In the genomic region with DNA sequence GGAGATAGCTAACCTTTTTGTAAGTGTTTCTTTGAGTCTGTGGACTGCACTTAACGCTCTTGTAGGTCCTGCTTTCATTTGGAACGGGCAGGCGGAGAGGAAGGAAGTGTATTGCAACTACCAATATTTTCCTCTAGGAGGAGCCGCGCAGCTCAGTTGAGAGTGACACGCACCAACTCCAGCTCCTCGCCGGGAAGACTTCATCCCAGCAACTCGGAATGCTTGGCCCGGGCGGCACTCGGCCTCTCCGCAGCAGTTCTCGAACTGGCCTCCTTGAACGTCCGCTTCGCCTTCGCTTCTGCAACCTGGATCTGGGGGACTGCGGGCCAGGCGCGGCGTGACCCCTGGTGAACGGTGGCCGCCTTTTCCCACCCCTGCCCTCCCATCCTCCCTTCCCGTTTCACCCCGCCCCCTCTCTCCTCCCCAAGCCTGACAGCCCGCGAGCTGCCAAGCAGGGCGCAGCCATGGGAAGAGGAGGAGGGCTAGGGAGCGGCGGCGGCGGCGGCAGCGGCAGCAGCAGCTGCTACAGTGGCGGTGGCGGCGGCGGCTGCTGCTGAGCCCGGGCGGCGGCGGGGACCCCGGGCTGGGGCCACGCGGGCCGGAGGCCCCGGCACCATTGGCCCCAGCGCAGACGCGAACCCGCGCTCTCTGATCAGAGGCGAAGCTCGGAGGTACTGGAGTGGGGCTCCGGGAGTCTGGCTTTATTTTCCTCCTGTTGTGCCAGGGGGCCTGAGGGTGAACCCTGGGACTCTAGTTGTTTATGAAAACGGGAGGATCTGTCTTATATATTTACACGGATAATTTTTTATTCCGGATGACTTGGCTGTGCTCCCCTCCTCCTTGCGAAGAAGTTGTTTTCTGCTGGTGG, we compare ENCODE assay signal across 7 cellular contexts. TPM values are rescaled to one million over a fixed set of nuclear protein-coding genes. Genes with fewer than 3 reads are reported as not detected.
DNase-seq lines count a peak whose midpoint lies in the region; ATAC-seq, FAIRE-seq and TF ChIP-seq lines count a peak whose summit lies in the region.

GHR (plus strand) TSS at position 155 of the 868 bp plus-strand sequence. CDS start 142,436 bp downstream, outside the sequence.

- H3K9me2 ChIP-seq in GM23338 (ENCODE audit: insufficient read depth) = peaks cover 6% of the 10 kb centered on the region; the same call in 1 of the 2 replicates

- H3K36me3 Mint-ChIP-seq in GM23338 (ENCODE audit: low read depth) = peaks cover 1% of the 10 kb centered on the region; the same call in 2 of the 3 replicates

- no peak within 1 kb of the TSS for H4K91ac ChIP-seq in H1 (replicated peaks; ENCODE audit: insufficient read length, low read length)

- peak; percentile 58 to 69 for TF ChIP-seq RAD21 in H1 (IDR thresholded peaks at IDR 0.05 in 1 of 2, conservative IDR thresholded peaks at IDR 0.05 in 1 of 2; ENCODE audit: low read depth in 2 of 2, low read length in 2 of 2)
- TF ChIP-seq RAD21 in liver (IDR thresholded peaks at IDR 0.05) = peak; percentile 86 to 88

- H3F3A ChIP-seq in GM23338 (replicated peaks; ENCODE audit: low read depth) = no peaks in the 10 kb centered on the region

- POLR2A ChIA-PET in GM10248 (lab: Yijun Ruan, JAX) = no interaction called here
- POLR2A ChIA-PET in H1 (lab: Charles Lee; ENCODE audit: partially characterized antibody) = interaction anchor here (0.6 kb wide), 2 partner anchors 40 to 346 kb away, joined by 3 to 4 read pairs; no protein-coding TSS in a partner anchor

- TF ChIP-seq EP300 in H1 (IDR thresholded peaks at IDR 0.05; ENCODE audit: borderline replicate concordance in 1 of 2, low read depth in 2 of 2, low read length in 2 of 2) = no peak

- peaks cover 10% of the 10 kb centered on the region for H3K23me2 ChIP-seq in H1 (ENCODE audit: low read depth, low read length)

- peak within 1 kb of the TSS; percentile 92 for H3K4me2 ChIP-seq in GM23338
- peak within 1 kb of the TSS; percentile 86 to 98 for H3K4me2 ChIP-seq in H1 (ENCODE audit: insufficient read depth in 1 of 2, low read depth in 2 of 2, low read length in 2 of 2)

- no peak within 1 kb of the TSS for H2BK15ac ChIP-seq in H1 (ENCODE audit: low read length)

- H3K23ac ChIP-seq in H1 (ENCODE audit: insufficient read length) = no peak within 1 kb of the TSS

- H2AFZ ChIP-seq in GM23338 (peak within 1 kb of the TSS; percentile 97), H1 (ENCODE audit: low read length) (peak within 1 kb of the TSS; percentile 93; the same call in 1 of the 2 replicates)

- no peak within 1 kb of the TSS for H2AK5ac ChIP-seq in H1 (ENCODE audit: low read depth, low read length)

- FAIRE-seq in H1 (lab: Jason Lieb, UNC) = no peak

- H3K9me3 ChIP-seq in MG63 (no peaks in the 10 kb centered on the region), H1 (ENCODE audit: insufficient read depth in 2 of 2, low read depth in 1 of 2, low read length in 1 of 2) (no peaks in the 10 kb centered on the region), liver (ENCODE audit: control insufficient read depth in 4 of 4, low read length in 3 of 4) (no peaks in the 10 kb centered on the region)

- no peak within 1 kb of the TSS for H3K27ac Mint-ChIP-seq in GM23338
- H3K27ac Mint-ChIP-seq in stimulated activated naive CD8-positive, alpha-beta T cell treated with anti-CD3 and anti-CD28 coated beads, Interleukin-15, amount 100 ng/mL, for 72 hours = peak within 1 kb of the TSS in 1 of 2 donors; percentile 39

- H3K36me3 ChIP-seq in GM23338 (ENCODE audit: insufficient read depth) = no peaks in the 10 kb centered on the region
- H3K36me3 ChIP-seq in MG63 = no peaks in the 10 kb centered on the region
- no peaks in the 10 kb centered on the region for H3K36me3 ChIP-seq in H1 (ENCODE audit: control insufficient read depth in 2 of 4, insufficient read depth in 4 of 4, low read length in 3 of 4)
- H3K36me3 ChIP-seq in liver (ENCODE audit: control insufficient read depth in 4 of 4, insufficient read depth in 3 of 4, low read depth in 1 of 4, low read length in 3 of 4) = no peaks in the 10 kb centered on the region

- TF ChIP-seq CTCF in GM10248 (IDR thresholded peaks at IDR 0.05; ENCODE audit: control extremely low read depth, extremely low read depth, low read depth, missing control alignments) = peak; percentile 48
- TF ChIP-seq CTCF in GM23338 (conservative IDR thresholded peaks at IDR 0.05; ENCODE audit: low read depth in 2 of 2) = peak; percentile 59 to 60
- TF ChIP-seq CTCF in H1 (IDR thresholded peaks at IDR 0.05; ENCODE audit: control extremely low read depth in 1 of 3, insufficient read depth in 1 of 3, low read depth in 1 of 3, low read length in 3 of 3) = peak; percentile 60 to 82 (median 64)
- peak; percentile 87 for TF ChIP-seq CTCF in liver (IDR thresholded peaks at IDR 0.05; ENCODE audit: low read depth, low read length, missing input control)

- 3% methylated on average over 22 of the region's 60 CpGs; no CpG with 5 or more reads in 1 of the 2 experiments for WGBS in H1 (ENCODE audit: extremely low coverage in 1 of 2, insufficient coverage in 1 of 2, insufficient read length in 1 of 2, insufficient replicate concordance in 2 of 2, low coverage in 1 of 2, low lambda C conversion rate in 2 of 2, missing lambda C conversion rate in 1 of 2), 2 experiments
- 1% methylated on average over 60 of the region's 60 CpGs for WGBS in liver

- H3K27ac ChIP-seq in GM23338 (ENCODE audit: low read depth) (no peak within 1 kb of the TSS), H1 (ENCODE audit: low read depth, low read length) (no peak within 1 kb of the TSS), liver (ENCODE audit: low read depth in 1 of 2, low read length in 2 of 2) (peak within 1 kb of the TSS; percentile 55 to 83)

- H3K14ac ChIP-seq in H1 (ENCODE audit: insufficient read length) = no peak within 1 kb of the TSS

- no peaks in the 10 kb centered on the region for H3K4me1 Mint-ChIP-seq in GM23338
- H3K4me1 Mint-ChIP-seq in stimulated activated naive CD8-positive, alpha-beta T cell treated with anti-CD3 and anti-CD28 coated beads, Interleukin-15, amount 100 ng/mL, for 72 hours = no peaks in the 10 kb centered on the region

- ATAC-seq in GM23338 = peak; percentile 87
- peak; percentile 73 for ATAC-seq in stimulated activated naive CD8-positive, alpha-beta T cell treated with anti-CD3 and anti-CD28 coated beads, Interleukin-15, amount 100 ng/mL, for 72 hours

- H3K4me1 ChIP-seq in GM23338 (ENCODE audit: insufficient read depth) (0 out of 2 replicates have a peak, but pooled peaks cover 5% of the 10 kb centered on the region), H1 (replicated peaks in 1 of 4; ENCODE audit: control insufficient read depth in 3 of 4, insufficient read depth in 4 of 4, low read length in 3 of 4) (peaks cover 0 to 10% (median 4%) of the 10 kb centered on the region in 4 experiments; a peak in 4 of 7 replicates), liver (ENCODE audit: control insufficient read depth in 4 of 4, insufficient read depth in 4 of 4, low read length in 3 of 4) (peaks cover 0 to 49% (median 28%) of the 10 kb centered on the region in 4 donors)

- H4K5ac ChIP-seq in H1 (ENCODE audit: insufficient read length, low read depth, low read length) = no peak within 1 kb of the TSS

- H3K4me3 ChIP-seq in GM23338 (peak within 1 kb of the TSS; percentile 71), MG63 (peak within 1 kb of the TSS; percentile 58), H1 (ENCODE audit: extremely low read depth in 1 of 4, insufficient read depth in 2 of 4, low read depth in 3 of 4, low read length in 4 of 4) (peak within 1 kb of the TSS; percentile 47 to 78 (median 53)), liver (ENCODE audit: low read depth in 1 of 3, low read length in 3 of 3) (peak within 1 kb of the TSS; percentile 86 to 92 (median 88))

- H3K27me3 Mint-ChIP-seq in GM23338 (ENCODE audit: insufficient read depth, low read depth, poor library complexity) = no peaks in the 10 kb centered on the region
- H3K27me3 Mint-ChIP-seq in stimulated activated naive CD8-positive, alpha-beta T cell treated with anti-CD3 and anti-CD28 coated beads, Interleukin-15, amount 100 ng/mL, for 72 hours = peaks cover 32% of the 10 kb centered on the region

- H4K20me1 ChIP-seq in GM23338 (replicated peaks; ENCODE audit: insufficient read depth) = no peaks in the 10 kb centered on the region
- no peaks in the 10 kb centered on the region for H4K20me1 ChIP-seq in H1 (replicated peaks in 1 of 2; ENCODE audit: control insufficient read depth in 1 of 2, insufficient read depth in 2 of 2, low read length in 2 of 2)

- DNase-seq in GM10248 (ENCODE audit: extremely low spot score) = peak; percentile 51
- DNase-seq in GM23338 (ENCODE audit: low spot score) = peak; percentile 93
- DNase-seq in MG63 = peak; percentile 85
- peak; percentile 62 for DNase-seq in SKM-1 (lab: John Stamatoyannopoulos, UW; ENCODE audit: unreplicated experiment)
- peak; percentile 67 to 83 for DNase-seq in H1 (ENCODE audit: low read depth in 1 of 2, low spot score in 2 of 2)
- peak; percentile 21 to 23 for DNase-seq in stimulated activated naive CD8-positive, alpha-beta T cell treated with anti-CD3 and anti-CD28 coated beads, Interleukin-15, amount 100 ng/mL, for 72 hours

- TF ChIP-seq POLR2A in H1 (IDR thresholded peaks at IDR 0.05; ENCODE audit: control extremely low read depth in 1 of 2, low read depth in 2 of 2, low read length in 2 of 2) = no peak

- H2BK120ac ChIP-seq in H1 (replicated peaks; ENCODE audit: low read depth, low read length) = no peak within 1 kb of the TSS

- H3K79me2 ChIP-seq in GM23338 (replicated peaks; ENCODE audit: insufficient read depth) (no peaks in the 10 kb centered on the region), H1 (ENCODE audit: control insufficient read depth in 1 of 2, insufficient read depth in 2 of 2, low read length in 2 of 2) (no peaks in the 10 kb centered on the region)

- H2BK12ac ChIP-seq in H1 (ENCODE audit: low read depth, low read length) = 0 out of 2 replicates have a peak within 1 kb of the TSS, but pooled peaks have one; percentile 11

- H3K27me3 ChIP-seq in GM23338 (ENCODE audit: insufficient read depth) = peaks cover 29% of the 10 kb centered on the region
- 0 out of 2 replicates have a peak, but pooled peaks cover 2% of the 10 kb centered on the region for H3K27me3 ChIP-seq in MG63
- H3K27me3 ChIP-seq in H1 (replicated peaks in 1 of 4; ENCODE audit: control insufficient read depth in 3 of 4, extremely low read depth in 1 of 4, insufficient read depth in 3 of 4, low read length in 3 of 4) = peaks cover 0 to 19% (median 16%) of the 10 kb centered on the region in 4 experiments; a peak in 6 of 7 replicates
- H3K27me3 ChIP-seq in liver (ENCODE audit: control insufficient read depth in 4 of 4, insufficient read depth in 4 of 4, low read length in 3 of 4) = no peaks in the 10 kb centered on the region

- H3K9me3 Mint-ChIP-seq in GM23338 = peaks cover 19% of the 10 kb centered on the region
- no peaks in the 10 kb centered on the region for H3K9me3 Mint-ChIP-seq in stimulated activated naive CD8-positive, alpha-beta T cell treated with anti-CD3 and anti-CD28 coated beads, Interleukin-15, amount 100 ng/mL, for 72 hours

- no peak within 1 kb of the TSS for H2BK20ac ChIP-seq in H1 (ENCODE audit: low read length)

- no peak within 1 kb of the TSS; a peak in 1 of 7 replicates for H3K9ac ChIP-seq in H1 (replicated peaks in 1 of 4; ENCODE audit: extremely low read depth in 1 of 4, low read depth in 3 of 4, low read length in 3 of 4)
- H3K9ac ChIP-seq in liver (ENCODE audit: low read depth in 1 of 2, low read length in 2 of 2) = peak within 1 kb of the TSS; percentile 32 to 79

- no peaks in the 10 kb centered on the region for H3K79me1 ChIP-seq in H1 (ENCODE audit: low read depth, low read length)

- CTCF ChIA-PET in GM10248 (lab: Yijun Ruan, JAX) = interaction anchor here (0.6 to 1.5 kb wide), 7 partner anchors 15 to 338 kb away, joined by 3 to 5 read pairs (median 3); no protein-coding TSS in a partner anchor
- CTCF ChIA-PET in H1 (lab: Charles Lee; ENCODE audit: partially characterized antibody) = interaction anchor here (0.6 to 2.7 kb wide), 36 partner anchors 10 to 567 kb away, joined by 3 to 26 read pairs (median 4); partner anchors contain the start of gene CCDC152

- no peak within 1 kb of the TSS for H3K4me3 Mint-ChIP-seq in GM23338
- H3K4me3 Mint-ChIP-seq in stimulated activated naive CD8-positive, alpha-beta T cell treated with anti-CD3 and anti-CD28 coated beads, Interleukin-15, amount 100 ng/mL, for 72 hours = no peak within 1 kb of the TSS

- peak within 1 kb of the TSS; percentile 90; the same call in 1 of the 2 replicates for H3K18ac ChIP-seq in H1 (ENCODE audit: extremely low read depth, low read length)

- no peak within 1 kb of the TSS for H2BK5ac ChIP-seq in H1 (ENCODE audit: low read depth, low read length)

- H3K4ac ChIP-seq in H1 (replicated peaks; ENCODE audit: insufficient read length, low read depth, low read length) = no peak within 1 kb of the TSS

- no peak within 1 kb of the TSS for H3K56ac ChIP-seq in H1 (replicated peaks; ENCODE audit: insufficient read length, low read depth, low read length)

- H4K8ac ChIP-seq in H1 (ENCODE audit: extremely low read depth, insufficient read depth, low read length) = no peak within 1 kb of the TSS

RNA-seq across cellular contexts. Expression of gene GHR, which starts in this region (rescaled TPM):
- total RNA-seq in GM23338 (2014; rRNA removed; shearing (Covaris generic)) = 0.39 and 1.9 TPM in 2 replicates
- polyA plus RNA-seq in GM23338 (2016; fragmentation: Nextera tagmentation; extraction: Ambion mirVana) (0.09 and 0.21 TPM in 2 replicates), H1 (2011; rRNA removed) (0.09 and 0.15 TPM in 2 replicates), liver (10 to 100 TPM; 15.7 to 26.0 TPM)
- 0.95 and 3.4 TPM in 2 replicates for total RNA-seq in MG63 (2014; rRNA removed; shearing (Covaris generic); ENCODE audit: low replicate concordance)
- total RNA-seq in H1 (2021; fragmentation: NEBNext Ultra II Directional; extraction: Animal tissue kit (Norgen Biotek cat#: 25700)) = 0.19 and 0.27 TPM in 2 replicates
- 0.17 TPM for polyA plus RNA-seq in H1 (2011; cell fraction: cytosol; rRNA removed)
- not detected for polyA plus RNA-seq in H1 (2011; cell fraction: nucleus; rRNA removed)
- polyA plus RNA-seq in H1 (2012, experiment 1 of 2) = 0.17 to 0.48 TPM (median 0.22 TPM) in 4 replicates
- 0.04 TPM for polyA plus RNA-seq in H1 (2012, experiment 2 of 2)
- 0.24 TPM for polyA plus RNA-seq in H1 (2013, experiment 1 of 2)
- 0.33 TPM for polyA plus RNA-seq in H1 (2013, experiment 2 of 2)
- polyA minus RNA-seq in H1 (2011; rRNA and poly(A)+ RNA removed) = 0.41 and 1.1 TPM in 2 replicates
- polyA minus RNA-seq in H1 (2011; cell fraction: cytosol; rRNA and poly(A)+ RNA removed) = not detected
- polyA minus RNA-seq in H1 (2011; cell fraction: nucleus; rRNA and poly(A)+ RNA removed) = 0.90 TPM
- 100 to 1,000 TPM in 1 of 2 donors, 1 to 10 TPM in 1; 6.6 to 104 TPM for total RNA-seq in liver

Comparison
In these comparisons a context has a peak if more than half of its experiments do, and no peak if none do; other contexts are left out.
1. RNA of gene GHR (polyA plus RNA-seq): 15.7 to 26.0 TPM in liver; 0.09 to 0.21 TPM in GM23338 and 0.04 to 0.48 TPM in H1; every median in the first group is over 10 times any median in the second.
2. DNase-seq: peak in every context shown above with its lines; median percentile 93 in GM23338; 85 in MG63; 75 in H1; 62 in SKM-1; 51 in GM10248; 22 in stimulated activated naive CD8-positive, alpha-beta T cell treated with anti-CD3 and anti-CD28 coated beads, Interleukin-15, amount 100 ng/mL, for 72 hours.
3. H3K27ac ChIP-seq: peak in liver (2 of 2); none in GM23338 (single experiment) and H1 (single experiment).
4. H3K9ac ChIP-seq: peak in liver (2 of 2); none in H1 (0 of 4).
5. Peak in every context shown above with its lines, with median percentiles within 50 percentile points of each other: CTCF ChIP-seq and H3K4me3 ChIP-seq.